ENCODE assay signal across 10 cellular contexts in the genomic region with DNA sequence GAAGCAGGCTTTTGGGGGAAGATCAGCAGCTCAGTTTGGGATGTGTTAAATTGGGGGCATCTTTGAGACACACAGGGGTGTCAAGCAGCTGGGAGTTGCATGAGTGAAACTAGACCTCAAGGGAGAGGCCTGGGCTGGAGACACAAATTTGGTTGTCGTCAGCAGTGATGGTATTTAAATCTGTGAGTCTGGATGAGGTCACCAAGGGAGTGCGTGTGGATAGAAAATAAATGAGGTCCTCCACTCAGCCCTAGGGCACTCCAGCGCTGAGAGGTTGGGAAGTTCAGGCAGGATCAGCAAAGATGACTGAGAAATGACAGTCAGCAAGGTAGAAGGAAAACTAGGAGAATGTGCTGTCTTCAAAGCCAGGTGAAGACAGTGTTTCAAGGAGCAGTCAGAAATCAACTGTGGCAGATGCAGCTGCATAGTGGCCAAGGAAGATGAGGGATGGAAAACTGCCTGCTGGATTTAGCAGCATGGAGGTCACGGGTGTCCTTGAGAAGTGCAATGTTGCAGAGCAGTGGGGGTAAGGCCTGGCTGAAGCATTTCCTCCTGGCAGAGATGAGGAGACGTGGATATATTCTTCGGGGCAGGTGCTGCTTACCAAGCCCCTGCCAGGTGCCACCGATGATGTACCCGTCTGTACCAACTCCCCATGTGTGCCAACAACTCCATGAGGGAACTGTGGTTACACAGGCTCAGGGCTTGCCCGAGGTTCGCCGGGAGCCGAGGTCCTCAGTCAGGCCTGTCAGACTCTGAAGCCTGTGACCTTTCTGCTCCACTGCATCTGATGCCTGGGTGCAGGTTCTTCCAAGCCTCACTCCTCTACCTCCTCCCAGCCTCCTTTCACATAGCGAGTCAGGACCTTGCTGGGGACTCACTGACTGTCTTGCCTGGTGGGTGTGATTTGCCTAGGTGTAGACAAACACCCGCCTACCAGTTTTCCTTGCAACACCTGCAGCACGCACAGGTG. TPM values are rescaled to one million over a fixed set of nuclear protein-coding genes. Genes with fewer than 3 reads are reported as not detected.
DNase-seq lines count a peak whose midpoint lies in the region; ATAC-seq, FAIRE-seq and TF ChIP-seq lines count a peak whose summit lies in the region.
"Had no signal": no experiment of that assay in that cellular context is flagged by ENCODE, and none has a peak within 500 bp of the region (broad histone marks: within the 10 kb centered on the region; RNA-seq: fewer than 3 reads in every experiment).

No MANE protein-coding gene starts in this region.

- peak overlapping the region; percentile 86 for H3K27ac ChIP-seq in ACC112 (ENCODE audit: low read depth, low read length)
- peak overlapping the region; percentile 10 for H3K27ac ChIP-seq in mesenchymal stem cell (ENCODE audit: low read length, poor library complexity, severe bottlenecking)
- H3K27ac ChIP-seq: PC-9 had no signal

- no peak overlapping the region for H3K14ac ChIP-seq in mesenchymal stem cell (ENCODE audit: low read length in 2 of 2)

- peak overlapping the region; percentile 74 for H3K9ac ChIP-seq in mesenchymal stem cell (ENCODE audit: low read length)

- FAIRE-seq in bronchial epithelial cell (lab: Jason Lieb, UNC) = peak; percentile 50

- no peaks in the 10 kb centered on the region for H3K79me1 ChIP-seq in mesenchymal stem cell (replicated peaks; ENCODE audit: low read length, poor library complexity, severe bottlenecking)

- DNase-seq in LHCN-M2 (ENCODE audit: low read depth) = peak; percentile 73
- DNase-seq in bronchial epithelial cell (ENCODE audit: low read depth) = peak; percentile 76
- DNase-seq in mesenchymal stem cell = peak; percentile 72
- DNase-seq in GM19240 (ENCODE audit: insufficient read length, low spot score) = no peak
- no peak for DNase-seq in inferior parietal cortex (ENCODE audit: extremely low spot score)
- DNase-seq: PC-9 had no signal

- H3K36me3 ChIP-seq in ACC112 (ENCODE audit: insufficient read depth, low read length) (peaks cover 11% of the 10 kb centered on the region), bronchial epithelial cell (ENCODE audit: control insufficient read depth, insufficient read depth, low read length) (peaks cover 11% of the 10 kb centered on the region), mesenchymal stem cell (ENCODE audit: control insufficient read depth in 1 of 2, insufficient read depth in 2 of 2, low read depth in 1 of 2, low read length in 2 of 2) (peaks cover 27 to 46% of the 10 kb centered on the region in 2 experiments)

- no peak overlapping the region for H2AK5ac ChIP-seq in mesenchymal stem cell (ENCODE audit: low read length, severe bottlenecking)

- H2BK120ac ChIP-seq in mesenchymal stem cell (ENCODE audit: low read depth, low read length) = no peak overlapping the region

- peaks cover 94% of the 10 kb centered on the region for H3K79me2 ChIP-seq in ACC112 (ENCODE audit: control insufficient read depth, insufficient read depth, low read length, unreplicated experiment)

- WGBS in mesenchymal stem cell = 90% methylated on average over 15 of the region's 15 CpGs

- H3K27me3 ChIP-seq in ACC112 (ENCODE audit: insufficient read depth, low read length) (no peaks in the 10 kb centered on the region), bronchial epithelial cell (ENCODE audit: control insufficient read depth, insufficient read depth, low read length) (no peaks in the 10 kb centered on the region), mesenchymal stem cell (ENCODE audit: control insufficient read depth in 1 of 2, insufficient read depth in 1 of 2, low read length in 2 of 2) (no peaks in the 10 kb centered on the region)

- H3K18ac ChIP-seq in mesenchymal stem cell (ENCODE audit: low read depth in 1 of 2, low read length in 2 of 2) = no peak overlapping the region

- no peak overlapping the region for H4K91ac ChIP-seq in mesenchymal stem cell (ENCODE audit: low read length)

- no peaks in the 10 kb centered on the region for H3K9me3 ChIP-seq in mesenchymal stem cell (ENCODE audit: control insufficient read depth, low read length)

- H3K4me3 ChIP-seq in ACC112 (ENCODE audit: low read depth, low read length) = no peak overlapping the region
- H3K4me3 ChIP-seq in bronchial epithelial cell (ENCODE audit: low read depth, low read length) = no peak overlapping the region
- H3K4me3 ChIP-seq in mesenchymal stem cell (ENCODE audit: insufficient read depth in 1 of 2, low read depth in 1 of 2, low read length in 2 of 2) = no peak overlapping the region
- H3K4me3 ChIP-seq: PC-9 had no signal

- no peak overlapping the region for H2BK12ac ChIP-seq in mesenchymal stem cell (ENCODE audit: low read length in 2 of 2)

- no peak overlapping the region for H4K8ac ChIP-seq in mesenchymal stem cell (ENCODE audit: low read length)

- TF ChIP-seq CTCF in bronchial epithelial cell (IDR thresholded peaks at IDR 0.05; ENCODE audit: insufficient read depth, low read length, severe bottlenecking) = no peak

- H3K4me2 ChIP-seq in mesenchymal stem cell (ENCODE audit: low read length, poor library complexity, severe bottlenecking) = no peak overlapping the region
- H3K4me2 ChIP-seq: PC-9 had no signal

- no peak overlapping the region for H3K4ac ChIP-seq in mesenchymal stem cell (ENCODE audit: low read depth in 1 of 2, low read length in 2 of 2)

- ATAC-seq in HG03571 (IDR thresholded peaks at IDR 0.05; ENCODE audit: unreplicated experiment) = no peak
- ATAC-seq in HG02852 (IDR thresholded peaks at IDR 0.05; ENCODE audit: unreplicated experiment) = no peak
- ATAC-seq: sciatic nerve had no signal

- peaks cover 53% of the 10 kb centered on the region for H3K4me1 ChIP-seq in ACC112 (ENCODE audit: control insufficient read depth, insufficient read depth, low read length, unreplicated experiment)
- H3K4me1 ChIP-seq in mesenchymal stem cell (ENCODE audit: control insufficient read depth, insufficient read depth, low read depth, low read length) = peaks cover 19% of the 10 kb centered on the region

- no peak overlapping the region for H3K23ac ChIP-seq in mesenchymal stem cell (ENCODE audit: low read length in 2 of 2)

- H2AFZ ChIP-seq in ACC112 (ENCODE audit: low read length, unreplicated experiment) (no peak overlapping the region), mesenchymal stem cell (ENCODE audit: low read depth, low read length) (no peak overlapping the region)
- H2AFZ ChIP-seq: PC-9 had no signal

- H2BK15ac ChIP-seq in mesenchymal stem cell (ENCODE audit: low read depth, poor library complexity, severe bottlenecking) = no peak overlapping the region

- no peak overlapping the region for H2BK5ac ChIP-seq in mesenchymal stem cell (ENCODE audit: low read depth, low read length, poor library complexity, severe bottlenecking)

RNA-seq across cellular contexts. Expression of gene MAP7D1, which starts 11.3 kb away (rescaled TPM):
- total RNA-seq in LHCN-M2 (2014; rRNA removed) (252 and 271 TPM in 2 replicates), bronchial epithelial cell (54.5 and 75.1 TPM in 2 replicates)
- polyA plus RNA-seq in LHCN-M2 (2012) = 146 TPM
- 97.8 TPM for polyA plus RNA-seq in mesenchymal stem cell (2013, experiment 1 of 2)
- polyA plus RNA-seq in mesenchymal stem cell (2013, experiment 2 of 2) = 97.8 TPM

RNA-seq across cellular contexts. Expression of gene TRAPPC3, which starts 17.9 kb away (rescaled TPM):
- total RNA-seq in LHCN-M2 (2014; rRNA removed) (129 and 134 TPM in 2 replicates), bronchial epithelial cell (86.8 and 105 TPM in 2 replicates)
- polyA plus RNA-seq in LHCN-M2 (2012) = 125 TPM
- 78.6 TPM for polyA plus RNA-seq in mesenchymal stem cell (2013, experiment 1 of 2)
- polyA plus RNA-seq in mesenchymal stem cell (2013, experiment 2 of 2) = 81.9 TPM

RNA-seq across cellular contexts. Expression of gene COL8A2, which starts 42.2 kb away (rescaled TPM):
- total RNA-seq in LHCN-M2 (2014; rRNA removed) (0.11 and 0.26 TPM in 2 replicates), bronchial epithelial cell (1.6 and 3.3 TPM in 2 replicates)
- 0.79 TPM for polyA plus RNA-seq in LHCN-M2 (2012)
- polyA plus RNA-seq in mesenchymal stem cell (2013, experiment 1 of 2) = 0.25 TPM
- polyA plus RNA-seq in mesenchymal stem cell (2013, experiment 2 of 2) = 0.22 TPM

RNA-seq across cellular contexts. Expression of gene THRAP3, which starts 57.0 kb away (rescaled TPM):
- total RNA-seq in LHCN-M2 (2014; rRNA removed) (71.0 and 87.7 TPM in 2 replicates), bronchial epithelial cell (82.3 and 82.4 TPM in 2 replicates)
- polyA plus RNA-seq in LHCN-M2 (2012) = 41.5 TPM
- polyA plus RNA-seq in mesenchymal stem cell (2013, experiment 1 of 2) = 64.5 TPM
- 60.8 TPM for polyA plus RNA-seq in mesenchymal stem cell (2013, experiment 2 of 2)

Comparison
In these comparisons a context has a peak if more than half of its experiments do, and no peak if none do; other contexts are left out.
1. DNase-seq: peak in LHCN-M2 (single experiment), bronchial epithelial cell (single experiment) and mesenchymal stem cell (single experiment); none in GM19240 (single experiment) and inferior parietal cortex (single experiment).